Comparison of ENCODE assay signal across 1 cellular context in genomic region chr14:51989293-51990234, GRCh38.
TF ChIP-seq lines count a peak whose summit lies in the region.

Gene RTRAF (plus strand): TSS chr14:51989546. CDS start chr14:51989640, 94 bp downstream.

TF ChIP-seq in HepG2, 621 proteins besides CTCF, POLR2A, EP300 and RAD21 (continued from another document and continues in another):
- TF ChIP-seq, protein P1, sequence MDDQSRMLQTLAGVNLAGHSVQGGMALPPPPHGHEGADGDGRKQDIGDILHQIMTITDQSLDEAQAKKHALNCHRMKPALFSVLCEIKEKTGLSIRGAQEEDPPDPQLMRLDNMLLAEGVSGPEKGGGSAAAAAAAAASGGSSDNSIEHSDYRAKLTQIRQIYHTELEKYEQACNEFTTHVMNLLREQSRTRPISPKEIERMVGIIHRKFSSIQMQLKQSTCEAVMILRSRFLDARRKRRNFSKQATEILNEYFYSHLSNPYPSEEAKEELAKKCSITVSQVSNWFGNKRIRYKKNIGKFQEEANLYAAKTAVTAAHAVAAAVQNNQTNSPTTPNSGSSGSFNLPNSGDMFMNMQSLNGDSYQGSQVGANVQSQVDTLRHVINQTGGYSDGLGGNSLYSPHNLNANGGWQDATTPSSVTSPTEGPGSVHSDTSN (CRISPR knock-in tag; IDR thresholded peaks at IDR 0.05; ENCODE audit: borderline replicate concordance), result no peak
- no peak for TF ChIP-seq SYNCRIP (IDR thresholded peaks at IDR 0.05; ENCODE audit: insufficient read depth, low read depth, low read length)
- peak; percentile 72 for TF ChIP-seq IRF2 (CRISPR knock-in tag; IDR thresholded peaks at IDR 0.05)
- no peak for TF ChIP-seq HMGA1 (CRISPR knock-in tag; conservative IDR thresholded peaks at IDR 0.05)
- TF ChIP-seq TBX2 (CRISPR knock-in tag; IDR thresholded peaks at IDR 0.05; ENCODE audit: borderline replicate concordance), result peak; percentile 58; the same call in 1 of the 2 replicates
- no peak for TF ChIP-seq ZNF644 (CRISPR knock-in tag; IDR thresholded peaks at IDR 0.05; ENCODE audit: low read depth)
- TF ChIP-seq ZNF567 (CRISPR knock-in tag; IDR thresholded peaks at IDR 0.05; ENCODE audit: borderline replicate concordance), result no peak
- TF ChIP-seq E2F5 (CRISPR knock-in tag; conservative IDR thresholded peaks at IDR 0.05), result no peak; the same call in 1 of the 2 replicates
- TF ChIP-seq JUN (CRISPR knock-in tag; IDR thresholded peaks at IDR 0.05), result no peak
- TF ChIP-seq SKIL (CRISPR knock-in tag; IDR thresholded peaks at IDR 0.05; ENCODE audit: borderline replicate concordance), result no peak
- no peak for TF ChIP-seq KLF12 (CRISPR knock-in tag; IDR thresholded peaks at IDR 0.05; ENCODE audit: borderline replicate concordance)
- no peak for TF ChIP-seq PITX1 (CRISPR knock-in tag; IDR thresholded peaks at IDR 0.05)
- TF ChIP-seq ZNF256 (CRISPR knock-in tag; conservative IDR thresholded peaks at IDR 0.05), result no peak
- peak; percentile 76 for TF ChIP-seq ZNF777 (CRISPR knock-in tag; IDR thresholded peaks at IDR 0.05)
- TF ChIP-seq SPEN (CRISPR knock-in tag; IDR thresholded peaks at IDR 0.05; ENCODE audit: low read depth), result peak; percentile 84
- TF ChIP-seq FOXC1 (CRISPR knock-in tag; IDR thresholded peaks at IDR 0.05; ENCODE audit: borderline replicate concordance), result no peak
- no peak for TF ChIP-seq CHCHD3 (CRISPR knock-in tag; IDR thresholded peaks at IDR 0.05)
- TF ChIP-seq ZNF678 (CRISPR knock-in tag; IDR thresholded peaks at IDR 0.05), result no peak
- TF ChIP-seq RFXAP (CRISPR knock-in tag; IDR thresholded peaks at IDR 0.05; ENCODE audit: borderline replicate concordance), result peak; percentile 41; the same call in 1 of the 2 replicates
- TF ChIP-seq ZNF557 (CRISPR knock-in tag; IDR thresholded peaks at IDR 0.05), result no peak
- TF ChIP-seq AHR (CRISPR knock-in tag; IDR thresholded peaks at IDR 0.05), result no peak
- no peak for TF ChIP-seq LCORL (IDR thresholded peaks at IDR 0.05)
- no peak for TF ChIP-seq LCORL (CRISPR knock-in tag; IDR thresholded peaks at IDR 0.05)
- no peak for TF ChIP-seq ZSCAN29 (CRISPR knock-in tag; conservative IDR thresholded peaks at IDR 0.05)
- TF ChIP-seq ZSCAN21 (CRISPR knock-in tag; IDR thresholded peaks at IDR 0.05; ENCODE audit: borderline replicate concordance), result no peak
- no peak for TF ChIP-seq PLRG1 (conservative IDR thresholded peaks at IDR 0.05)
- TF ChIP-seq ATF7 (IDR thresholded peaks at IDR 0.05), result no peak
- TF ChIP-seq ATF7 (CRISPR knock-in tag; IDR thresholded peaks at IDR 0.05), result no peak
- no peak for TF ChIP-seq RCOR2 (CRISPR knock-in tag; IDR thresholded peaks at IDR 0.05)
- peak; percentile 49; the same call in 1 of the 2 replicates for TF ChIP-seq RXRB (CRISPR knock-in tag; IDR thresholded peaks at IDR 0.05; ENCODE audit: borderline replicate concordance)
- no peak for TF ChIP-seq SUZ12 (IDR thresholded peaks at IDR 0.05; ENCODE audit: low read depth, low read length)
- TF ChIP-seq ZSCAN30 (CRISPR knock-in tag; IDR thresholded peaks at IDR 0.05), result no peak
- no peak for TF ChIP-seq ZNF629 (CRISPR knock-in tag; conservative IDR thresholded peaks at IDR 0.05)
- 0 out of 2 replicates have a peak, but pooled peaks have one; percentile 7 for TF ChIP-seq TBX3 (IDR thresholded peaks at IDR 0.05; ENCODE audit: borderline replicate concordance)
- TF ChIP-seq FLYWCH1 (CRISPR knock-in tag; IDR thresholded peaks at IDR 0.05), result no peak
- TF ChIP-seq, protein P2, sequence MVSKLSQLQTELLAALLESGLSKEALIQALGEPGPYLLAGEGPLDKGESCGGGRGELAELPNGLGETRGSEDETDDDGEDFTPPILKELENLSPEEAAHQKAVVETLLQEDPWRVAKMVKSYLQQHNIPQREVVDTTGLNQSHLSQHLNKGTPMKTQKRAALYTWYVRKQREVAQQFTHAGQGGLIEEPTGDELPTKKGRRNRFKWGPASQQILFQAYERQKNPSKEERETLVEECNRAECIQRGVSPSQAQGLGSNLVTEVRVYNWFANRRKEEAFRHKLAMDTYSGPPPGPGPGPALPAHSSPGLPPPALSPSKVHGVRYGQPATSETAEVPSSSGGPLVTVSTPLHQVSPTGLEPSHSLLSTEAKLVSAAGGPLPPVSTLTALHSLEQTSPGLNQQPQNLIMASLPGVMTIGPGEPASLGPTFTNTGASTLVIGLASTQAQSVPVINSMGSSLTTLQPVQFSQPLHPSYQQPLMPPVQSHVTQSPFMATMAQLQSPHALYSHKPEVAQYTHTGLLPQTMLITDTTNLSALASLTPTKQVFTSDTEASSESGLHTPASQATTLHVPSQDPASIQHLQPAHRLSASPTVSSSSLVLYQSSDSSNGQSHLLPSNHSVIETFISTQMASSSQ (IDR thresholded peaks at IDR 0.05; ENCODE audit: low read depth), result no peak
- TF ChIP-seq, protein P2 (CRISPR knock-in tag; IDR thresholded peaks at IDR 0.05; ENCODE audit: borderline replicate concordance), result no peak
- no peak for TF ChIP-seq MLXIP (CRISPR knock-in tag; IDR thresholded peaks at IDR 0.05; ENCODE audit: borderline replicate concordance)
- peak; percentile 60; the same call in 1 of the 2 replicates for TF ChIP-seq EEA1 (CRISPR knock-in tag; IDR thresholded peaks at IDR 0.05; ENCODE audit: borderline replicate concordance)
- TF ChIP-seq, protein P3, sequence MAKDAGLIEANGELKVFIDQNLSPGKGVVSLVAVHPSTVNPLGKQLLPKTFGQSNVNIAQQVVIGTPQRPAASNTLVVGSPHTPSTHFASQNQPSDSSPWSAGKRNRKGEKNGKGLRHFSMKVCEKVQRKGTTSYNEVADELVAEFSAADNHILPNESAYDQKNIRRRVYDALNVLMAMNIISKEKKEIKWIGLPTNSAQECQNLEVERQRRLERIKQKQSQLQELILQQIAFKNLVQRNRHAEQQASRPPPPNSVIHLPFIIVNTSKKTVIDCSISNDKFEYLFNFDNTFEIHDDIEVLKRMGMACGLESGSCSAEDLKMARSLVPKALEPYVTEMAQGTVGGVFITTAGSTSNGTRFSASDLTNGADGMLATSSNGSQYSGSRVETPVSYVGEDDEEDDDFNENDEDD (CRISPR knock-in tag; IDR thresholded peaks at IDR 0.05; ENCODE audit: borderline replicate concordance), result peak; percentile 47; the same call in 1 of the 2 replicates
- no peak for TF ChIP-seq ZNF766 (CRISPR knock-in tag; IDR thresholded peaks at IDR 0.05; ENCODE audit: borderline replicate concordance)
- 0 out of 2 replicates have a peak, but pooled peaks have one; percentile 26 for TF ChIP-seq ZNF563 (CRISPR knock-in tag; IDR thresholded peaks at IDR 0.05)
- no peak for TF ChIP-seq YEATS4 (CRISPR knock-in tag; IDR thresholded peaks at IDR 0.05; ENCODE audit: borderline replicate concordance)
- peak; percentile 81 for TF ChIP-seq SAP130 (CRISPR knock-in tag; IDR thresholded peaks at IDR 0.05; ENCODE audit: low read depth)
- TF ChIP-seq ZNF34 (CRISPR knock-in tag; IDR thresholded peaks at IDR 0.05; ENCODE audit: borderline replicate concordance), result no peak
- TF ChIP-seq, protein P4, sequence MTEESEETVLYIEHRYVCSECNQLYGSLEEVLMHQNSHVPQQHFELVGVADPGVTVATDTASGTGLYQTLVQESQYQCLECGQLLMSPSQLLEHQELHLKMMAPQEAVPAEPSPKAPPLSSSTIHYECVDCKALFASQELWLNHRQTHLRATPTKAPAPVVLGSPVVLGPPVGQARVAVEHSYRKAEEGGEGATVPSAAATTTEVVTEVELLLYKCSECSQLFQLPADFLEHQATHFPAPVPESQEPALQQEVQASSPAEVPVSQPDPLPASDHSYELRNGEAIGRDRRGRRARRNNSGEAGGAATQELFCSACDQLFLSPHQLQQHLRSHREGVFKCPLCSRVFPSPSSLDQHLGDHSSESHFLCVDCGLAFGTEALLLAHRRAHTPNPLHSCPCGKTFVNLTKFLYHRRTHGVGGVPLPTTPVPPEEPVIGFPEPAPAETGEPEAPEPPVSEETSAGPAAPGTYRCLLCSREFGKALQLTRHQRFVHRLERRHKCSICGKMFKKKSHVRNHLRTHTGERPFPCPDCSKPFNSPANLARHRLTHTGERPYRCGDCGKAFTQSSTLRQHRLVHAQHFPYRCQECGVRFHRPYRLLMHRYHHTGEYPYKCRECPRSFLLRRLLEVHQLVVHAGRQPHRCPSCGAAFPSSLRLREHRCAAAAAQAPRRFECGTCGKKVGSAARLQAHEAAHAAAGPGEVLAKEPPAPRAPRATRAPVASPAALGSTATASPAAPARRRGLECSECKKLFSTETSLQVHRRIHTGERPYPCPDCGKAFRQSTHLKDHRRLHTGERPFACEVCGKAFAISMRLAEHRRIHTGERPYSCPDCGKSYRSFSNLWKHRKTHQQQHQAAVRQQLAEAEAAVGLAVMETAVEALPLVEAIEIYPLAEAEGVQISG (CRISPR knock-in tag; IDR thresholded peaks at IDR 0.05), result peak; percentile 59; the same call in 1 of the 2 replicates
- no peak for TF ChIP-seq NFKBIZ (CRISPR knock-in tag; IDR thresholded peaks at IDR 0.05)
- no peak for TF ChIP-seq ISL2 (CRISPR knock-in tag; IDR thresholded peaks at IDR 0.05)
- TF ChIP-seq ZSCAN25 (CRISPR knock-in tag; IDR thresholded peaks at IDR 0.05), result 0 out of 2 replicates have a peak, but pooled peaks have one; percentile 28
- peak; percentile 32; the same call in 1 of the 2 replicates for TF ChIP-seq RNF2 (conservative IDR thresholded peaks at IDR 0.05; ENCODE audit: low read depth)
- TF ChIP-seq ZNF552 (CRISPR knock-in tag; IDR thresholded peaks at IDR 0.05; ENCODE audit: borderline replicate concordance), result peak; percentile 45; the same call in 1 of the 2 replicates
- no peak for TF ChIP-seq ZNF460 (CRISPR knock-in tag; IDR thresholded peaks at IDR 0.05; ENCODE audit: borderline replicate concordance)
- no peak for TF ChIP-seq ZNF24 (IDR thresholded peaks at IDR 0.05)
- TF ChIP-seq ZNF382 (CRISPR knock-in tag; IDR thresholded peaks at IDR 0.05; ENCODE audit: borderline replicate concordance), result no peak
- TF ChIP-seq, protein P5, sequence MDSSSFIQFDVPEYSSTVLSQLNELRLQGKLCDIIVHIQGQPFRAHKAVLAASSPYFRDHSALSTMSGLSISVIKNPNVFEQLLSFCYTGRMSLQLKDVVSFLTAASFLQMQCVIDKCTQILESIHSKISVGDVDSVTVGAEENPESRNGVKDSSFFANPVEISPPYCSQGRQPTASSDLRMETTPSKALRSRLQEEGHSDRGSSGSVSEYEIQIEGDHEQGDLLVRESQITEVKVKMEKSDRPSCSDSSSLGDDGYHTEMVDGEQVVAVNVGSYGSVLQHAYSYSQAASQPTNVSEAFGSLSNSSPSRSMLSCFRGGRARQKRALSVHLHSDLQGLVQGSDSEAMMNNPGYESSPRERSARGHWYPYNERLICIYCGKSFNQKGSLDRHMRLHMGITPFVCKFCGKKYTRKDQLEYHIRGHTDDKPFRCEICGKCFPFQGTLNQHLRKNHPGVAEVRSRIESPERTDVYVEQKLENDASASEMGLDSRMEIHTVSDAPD (CRISPR knock-in tag; IDR thresholded peaks at IDR 0.05), result peak; percentile 53
- no peak for TF ChIP-seq ZNF776 (CRISPR knock-in tag; IDR thresholded peaks at IDR 0.05)
- TF ChIP-seq REL (CRISPR knock-in tag; conservative IDR thresholded peaks at IDR 0.05), result no peak
- peak; percentile 91 for TF ChIP-seq GABPB1 (CRISPR knock-in tag; IDR thresholded peaks at IDR 0.05)
